Comparison of ENCODE assay signal across 20 cellular contexts in genomic region chr2:8906208-8906607, GRCh38.
DNase-seq lines count a peak whose midpoint lies in the region; TF ChIP-seq lines count a peak whose summit lies in the region.
"Had no signal": no experiment of that assay in that cellular context is flagged by ENCODE, and none has a peak within 500 bp of the region (broad histone marks: within the 10 kb centered on the region; RNA-seq: fewer than 3 reads in every experiment).

No MANE protein-coding gene starts in this region.

- peak; percentile 13 for DNase-seq in H4 (ENCODE audit: low spot score)
- DNase-seq in MV-4-11 (lab: John Stamatoyannopoulos, UW): peak; percentile 72
- peak; percentile 8 to 74 for DNase-seq in cardiac fibroblast (ENCODE audit: low read depth in 2 of 2)
- peak; percentile 77 for DNase-seq in kidney tubule cell (ENCODE audit: low spot score)
- no peak for DNase-seq in NCI-H1417 treated with DMSO at 0.1 percent for 48 hours (lab: John Stamatoyannopoulos, UW)
- DNase-seq in Ammon's horn (ENCODE audit: low spot score): no peak
- DNase-seq in anterior cingulate cortex (lab: John Stamatoyannopoulos, UW): no peak
- no peak for DNase-seq in trophoblast cell
- DNase-seq: activated CD4-positive, CD25-positive, alpha-beta regulatory T cell treated with anti-CD3 and anti-CD28 coated beads, Interleukin-2, amount 50 U/mL, for 72 hours; activated CD8-positive, alpha-beta memory T cell treated with anti-CD3 and anti-CD28 coated beads, Interleukin-2, amount 50 U/mL, for 4 hours; activated naive CD4-positive, alpha-beta T cell treated with anti-CD3 and anti-CD28 coated beads, Interleukin-2, amount 10 ng/mL, durations not matched to agents 7 days and 5 days; caudate nucleus; endodermal cell; heart right ventricle; KG1; kidney glomerular epithelial cell; NCI-H2029; NCI-H526 treated with DMSO at 0.1 percent for 48 hours; nucleus accumbens; upper lobe of right lung had no signal

- no peak overlapping the region for H4K8ac ChIP-seq in trophoblast cell (ENCODE audit: low read depth, low read length)

- H4K12ac ChIP-seq in trophoblast cell (ENCODE audit: low read depth, low read length): no peak overlapping the region

- WGBS in trophoblast cell (ENCODE audit: extremely low coverage, insufficient coverage, insufficient read length): no CpG with 5 or more reads among the region's 4 CpGs

- H3K9ac ChIP-seq in trophoblast cell (ENCODE audit: low read length): no peak overlapping the region

- H3K27ac ChIP-seq in trophoblast cell (ENCODE audit: low read depth, low read length): no peak overlapping the region
- H3K27ac ChIP-seq: heart right ventricle, upper lobe of right lung had no signal

- H3K27me3 ChIP-seq in trophoblast cell (ENCODE audit: insufficient read depth, low read length): no peaks in the 10 kb centered on the region
- H3K27me3 ChIP-seq: heart right ventricle, upper lobe of right lung had no signal

- H2AFZ ChIP-seq in trophoblast cell (ENCODE audit: insufficient read depth, low read length, poor library complexity): no peak overlapping the region

- H3K23ac ChIP-seq in trophoblast cell (ENCODE audit: low read length): no peak overlapping the region

- H2BK120ac ChIP-seq in trophoblast cell (ENCODE audit: insufficient read depth, low read length, poor library complexity): no peak overlapping the region

- H3K14ac ChIP-seq in trophoblast cell (ENCODE audit: low read length): no peak overlapping the region

- no peak overlapping the region for H3K4ac ChIP-seq in trophoblast cell (ENCODE audit: low read depth, low read length)

- no peak overlapping the region for H3K4me3 ChIP-seq in cardiac fibroblast (replicated peaks in 1 of 2; ENCODE audit: low read depth in 2 of 2, low read length in 2 of 2)
- no peak overlapping the region for H3K4me3 ChIP-seq in trophoblast cell (ENCODE audit: low read depth, low read length)
- H3K4me3 ChIP-seq: heart right ventricle, upper lobe of right lung had no signal

- peaks cover 3% of the 10 kb centered on the region for H3K9me3 ChIP-seq in trophoblast cell (ENCODE audit: insufficient read depth, low read depth, low read length)
- H3K9me3 ChIP-seq: upper lobe of right lung had no signal

- no peak overlapping the region for H2BK5ac ChIP-seq in trophoblast cell (ENCODE audit: low read depth, low read length, poor library complexity)

- TF ChIP-seq CTCF in cardiac fibroblast (IDR thresholded peaks at IDR 0.05; ENCODE audit: low read depth, low read length): no peak

- no peak overlapping the region for H2BK12ac ChIP-seq in trophoblast cell (ENCODE audit: low read length)

- H2AK5ac ChIP-seq in trophoblast cell (ENCODE audit: low read length): no peak overlapping the region

- no peaks in the 10 kb centered on the region for H3K79me2 ChIP-seq in trophoblast cell (ENCODE audit: control insufficient read depth, insufficient read depth, low read length, poor library complexity)

- H3K4me2 ChIP-seq in trophoblast cell (ENCODE audit: low read length): no peak overlapping the region

- no peaks in the 10 kb centered on the region for H3K4me1 ChIP-seq in trophoblast cell (ENCODE audit: control insufficient read depth in 1 of 2, insufficient read depth in 2 of 2, low read length in 2 of 2)
- H3K4me1 ChIP-seq: heart right ventricle, upper lobe of right lung had no signal

- H3K36me3 ChIP-seq in trophoblast cell (ENCODE audit: control insufficient read depth in 1 of 2, insufficient read depth in 2 of 2, low read length in 2 of 2): no peaks in the 10 kb centered on the region
- H3K36me3 ChIP-seq: upper lobe of right lung had no signal

- H3K18ac ChIP-seq in trophoblast cell (ENCODE audit: low read length): no peak overlapping the region

- no peaks in the 10 kb centered on the region for H3K79me1 ChIP-seq in trophoblast cell (ENCODE audit: low read length)

- H4K91ac ChIP-seq in trophoblast cell (ENCODE audit: low read depth, low read length): no peak overlapping the region

Comparison
In these comparisons a context has a peak if more than half of its experiments do, and no peak if none do; other contexts are left out.
1. DNase-seq: peak in H4 (single experiment), MV-4-11 (single experiment), cardiac fibroblast (2 of 2) and kidney tubule cell (single experiment); none in NCI-H1417 treated with DMSO at 0.1 percent for 48 hours (single experiment), Ammon's horn (single experiment), anterior cingulate cortex (0 of 58) and trophoblast cell (0 of 2).